12 cellular contexts compared by ENCODE assay signal in the genomic region with DNA sequence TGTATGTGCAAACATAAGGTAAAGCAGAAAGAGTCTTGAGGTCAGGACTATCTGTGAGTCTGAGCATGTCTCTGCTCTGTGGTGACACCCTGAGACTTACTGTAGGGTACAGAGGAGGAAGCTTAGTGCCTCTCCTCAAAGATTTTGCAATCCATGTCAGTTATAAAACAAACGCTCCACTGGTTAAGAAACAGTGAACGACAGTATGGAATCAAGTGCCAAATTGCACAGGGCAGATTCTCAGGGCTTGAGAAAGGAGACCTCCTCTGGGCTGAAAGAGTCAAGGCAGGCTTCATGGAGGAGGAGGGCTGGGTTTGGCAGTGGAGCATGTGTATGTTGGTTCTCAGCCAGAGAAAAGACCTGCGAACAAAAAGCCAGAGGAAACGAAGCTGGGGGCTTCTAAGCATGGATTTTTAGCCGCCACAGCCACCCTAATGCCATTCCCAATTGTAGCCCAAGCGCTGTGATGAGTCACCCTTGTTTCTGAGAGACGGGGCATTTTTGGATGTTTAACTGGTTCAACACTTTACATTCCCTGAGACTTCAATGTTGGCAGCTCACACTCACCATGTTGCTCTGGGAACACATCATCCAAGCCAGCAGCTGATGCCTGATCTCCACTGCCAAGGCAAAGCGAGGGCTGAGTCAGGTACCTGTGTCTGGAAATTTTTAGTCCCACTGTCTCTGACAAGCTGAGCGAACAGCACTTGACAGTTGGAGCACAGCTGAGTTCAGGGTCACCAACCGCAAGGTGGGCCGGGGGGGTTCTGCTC. TPM values are rescaled to one million over a fixed set of nuclear protein-coding genes. Genes with fewer than 3 reads are reported as not detected.
DNase-seq lines count a peak whose midpoint lies in the region; ATAC-seq and TF ChIP-seq lines count a peak whose summit lies in the region.
"Had no signal": no experiment of that assay in that cellular context is flagged by ENCODE, and none has a peak within 500 bp of the region (broad histone marks: within the 10 kb centered on the region; RNA-seq: fewer than 3 reads in every experiment).

No MANE protein-coding gene starts in this region.

- peaks cover 35 to 54% of the 10 kb centered on the region in 2 donors for H3K27me3 Mint-ChIP-seq in natural killer cell (ENCODE audit: low read depth in 2 of 2)

- peaks cover 0 to 5% of the 10 kb centered on the region in 2 donors for H3K4me1 Mint-ChIP-seq in natural killer cell

- H3K4me3 ChIP-seq in HL-60 (replicated peaks; ENCODE audit: insufficient read depth, low read length) (no peak overlapping the region), esophagus squamous epithelium (no peak overlapping the region)
- H3K4me3 ChIP-seq: psoas muscle had no signal

- H3K27ac Mint-ChIP-seq in natural killer cell: no peak overlapping the region
- H3K27ac Mint-ChIP-seq: CD4-positive, alpha-beta memory T cell; WTC11 had no signal

- H3K9me3 Mint-ChIP-seq in natural killer cell: no peaks in the 10 kb centered on the region
- H3K9me3 Mint-ChIP-seq: CD4-positive, alpha-beta memory T cell; WTC11 had no signal

- DNase-seq in HL-60 (ENCODE audit: low read depth in 1 of 2, low spot score in 1 of 2) (peak; percentile 81 to 93), SIG-M5 treated with dmso at 0.1 percent for 504 hours (lab: John Stamatoyannopoulos, UW; ENCODE audit: unreplicated experiment) (peak; percentile 95), esophagus squamous epithelium (lab: John Stamatoyannopoulos, UW) (no peak), occipital lobe (lab: John Stamatoyannopoulos, UW) (peak; percentile 80), activated T-cell treated with anti-CD3 and anti-CD28 coated beads for 4 hours (no peak), HT-29 (ENCODE audit: low spot score) (no peak), natural killer cell (no peak), GM19240 (ENCODE audit: insufficient read length, low spot score) (no peak)
- DNase-seq: CD4-positive, alpha-beta memory T cell; NCI-H1092 treated with DMSO at 0.1 percent for 48 hours; psoas muscle had no signal

- H3K36me3 ChIP-seq in esophagus squamous epithelium: no peaks in the 10 kb centered on the region

- H3K4me3 Mint-ChIP-seq in natural killer cell: no peak overlapping the region
- H3K4me3 Mint-ChIP-seq: CD4-positive, alpha-beta memory T cell; WTC11 had no signal

- no peak for ATAC-seq in natural killer cell
- ATAC-seq: psoas muscle, WTC11 had no signal

- H3K27me3 ChIP-seq in HL-60 (ENCODE audit: insufficient read depth, poor library complexity, severe bottlenecking) (no peaks in the 10 kb centered on the region), esophagus squamous epithelium (peaks cover 5 to 85% (median 15%) of the 10 kb centered on the region in 4 donors)

- 31 to 55% methylated on average over 10 of the region's 11 CpGs for WGBS in esophagus squamous epithelium, 2 donors

- H3K36me3 Mint-ChIP-seq in natural killer cell: no peaks in the 10 kb centered on the region
- H3K36me3 Mint-ChIP-seq: CD4-positive, alpha-beta memory T cell; WTC11 had no signal

- peaks cover 10 to 33% (median 13%) of the 10 kb centered on the region in 3 donors for H3K4me1 ChIP-seq in esophagus squamous epithelium

- TF ChIP-seq POLR2A in esophagus squamous epithelium (IDR thresholded peaks at IDR 0.05): no peak

- intact Hi-C loops in esophagus squamous epithelium (cut with DNase I): no loop called here
- intact Hi-C loops in natural killer cell (cut with micrococcal nuclease): no loop called here

- no peaks in the 10 kb centered on the region for H3K9me3 ChIP-seq in esophagus squamous epithelium
- H3K9me3 ChIP-seq: psoas muscle had no signal

- TF ChIP-seq CTCF in HL-60 (IDR thresholded peaks at IDR 0.05; ENCODE audit: insufficient read depth, low read length) (no peak), esophagus squamous epithelium (IDR thresholded peaks at IDR 0.05) (no peak), natural killer cell (IDR thresholded peaks at IDR 0.05) (no peak)

- H3K27ac ChIP-seq in HL-60 (replicated peaks): peak overlapping the region; percentile 90
- H3K27ac ChIP-seq in esophagus squamous epithelium: peak overlapping the region in 3 of 4 donors; percentile 63 to 70 (median 67)
- H3K27ac ChIP-seq: psoas muscle had no signal

RNA-seq across cellular contexts. Expression of a gene that starts 3.4 kb away (rescaled TPM):
- total RNA-seq in esophagus squamous epithelium: 10 to 100 TPM in 1 of 4 donors, 1 to 10 TPM in 3; 1.2 to 13.7 (median 2.1) TPM
- 3.0 TPM for total RNA-seq in occipital lobe
- total RNA-seq in HT-29 (2014; rRNA removed; shearing (Covaris generic)): 0.36 and 4.0 TPM in 2 replicates
- 1 to 10 TPM in 1 of 3 donors, under 1 TPM in 2; 0.25 to 1.6 (median 0.63) TPM for total RNA-seq in natural killer cell

Comparison
In these comparisons a context has a peak if more than half of its experiments do, and no peak if none do; other contexts are left out.
1. DNase-seq: peak in HL-60 (2 of 2), SIG-M5 treated with dmso at 0.1 percent for 504 hours (single experiment) and occipital lobe (single experiment); none in esophagus squamous epithelium (single experiment), activated T-cell treated with anti-CD3 and anti-CD28 coated beads for 4 hours (single experiment), HT-29 (single experiment), natural killer cell (single experiment) and GM19240 (single experiment).